Comparison of ENCODE assay signal across 9 cellular contexts in genomic region chr5:10985091-10985490, GRCh38.
"Had no signal": no experiment of that assay in that cellular context is flagged by ENCODE, and none has a peak within 500 bp of the region (broad histone marks: within the 10 kb centered on the region; RNA-seq: fewer than 3 reads in every experiment).

No MANE protein-coding gene starts in this region.

- H3K4me2 ChIP-seq: GM23338 had no signal

- H3K4me3 Mint-ChIP-seq: GM23338, H9, HFFc6, IgD-negative memory B cell had no signal

- H3K9me3 Mint-ChIP-seq: GM23338, H9, HFFc6, IgD-negative memory B cell had no signal

- H3K27ac Mint-ChIP-seq: GM23338, H9, HFFc6, IgD-negative memory B cell had no signal

- FAIRE-seq: H1, H54, HepG2 had no signal

- H3K27ac ChIP-seq: HL-60 had no signal

- H3K4me3 ChIP-seq: GM23338 had no signal

- DNase-seq: H9, HCEC 1CT, HFFc6 had no signal

- ATAC-seq: GM23338, HepG2 had no signal
